In the genomic region with DNA sequence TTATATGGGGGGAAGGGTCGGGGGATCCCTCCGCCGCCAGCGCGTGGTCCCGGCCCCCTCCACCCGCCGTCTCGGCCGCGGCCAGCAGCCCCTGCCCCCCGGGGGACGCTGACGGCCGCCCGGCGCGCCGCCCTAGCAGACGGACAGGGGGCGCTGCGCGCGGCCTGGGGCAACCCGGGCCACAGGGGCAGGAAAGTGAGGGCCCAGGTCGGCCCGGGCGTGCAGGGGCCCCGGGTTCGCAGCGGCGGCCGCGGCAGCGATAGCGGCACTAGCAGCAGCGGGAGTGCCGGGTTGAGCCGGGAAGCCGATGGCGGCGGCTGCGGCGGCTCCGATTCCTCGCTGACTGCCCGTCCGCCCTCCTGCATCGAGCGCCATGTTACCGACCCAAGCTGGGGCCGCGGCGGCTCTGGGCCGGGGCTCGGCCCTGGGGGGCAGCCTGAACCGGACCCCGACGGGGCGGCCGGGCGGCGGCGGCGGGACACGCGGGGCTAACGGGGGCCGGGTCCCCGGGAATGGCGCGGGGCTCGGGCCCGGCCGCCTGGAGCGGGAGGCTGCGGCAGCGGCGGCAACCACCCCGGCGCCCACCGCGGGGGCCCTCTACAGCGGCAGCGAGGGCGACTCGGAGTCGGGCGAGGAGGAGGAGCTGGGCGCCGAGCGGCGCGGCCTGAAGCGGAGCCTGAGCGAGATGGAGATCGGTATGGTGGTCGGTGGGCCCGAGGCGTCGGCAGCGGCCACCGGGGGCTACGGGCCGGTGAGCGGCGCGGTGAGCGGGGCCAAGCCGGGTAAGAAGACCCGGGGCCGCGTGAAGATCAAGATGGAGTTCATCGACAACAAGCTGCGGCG, we compare ENCODE assay signal across 1 cellular context.
TF ChIP-seq lines count a peak whose summit lies in the region.

No MANE protein-coding gene starts in this region.

TF ChIP-seq in K562, 482 proteins besides CTCF, POLR2A, EP300 and RAD21 (continued from another document and continues in another):
- TF ChIP-seq, protein P1, sequence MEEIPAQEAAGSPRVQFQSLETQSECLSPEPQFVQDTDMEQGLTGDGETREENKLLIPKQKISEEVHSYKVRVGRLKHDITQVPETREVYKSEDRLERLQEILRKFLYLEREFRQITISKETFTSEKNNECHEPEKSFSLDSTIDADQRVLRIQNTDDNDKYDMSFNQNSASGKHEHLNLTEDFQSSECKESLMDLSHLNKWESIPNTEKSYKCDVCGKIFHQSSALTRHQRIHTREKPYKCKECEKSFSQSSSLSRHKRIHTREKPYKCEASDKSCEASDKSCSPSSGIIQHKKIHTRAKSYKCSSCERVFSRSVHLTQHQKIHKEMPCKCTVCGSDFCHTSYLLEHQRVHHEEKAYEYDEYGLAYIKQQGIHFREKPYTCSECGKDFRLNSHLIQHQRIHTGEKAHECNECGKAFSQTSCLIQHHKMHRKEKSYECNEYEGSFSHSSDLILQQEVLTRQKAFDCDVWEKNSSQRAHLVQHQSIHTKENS (CRISPR knock-in tag; IDR thresholded peaks at IDR 0.05): no peak
- TF ChIP-seq ZNF184 (CRISPR knock-in tag; IDR thresholded peaks at IDR 0.05): no peak
- TF ChIP-seq RBFOX2 (IDR thresholded peaks at IDR 0.05; ENCODE audit: low read depth, low read length): peak; percentile 91
- TF ChIP-seq ZNF282 (CRISPR knock-in tag; IDR thresholded peaks at IDR 0.05): no peak; the same call in 1 of the 2 replicates
- no peak for TF ChIP-seq ZNF778 (CRISPR knock-in tag; IDR thresholded peaks at IDR 0.05)
- TF ChIP-seq KDM2B (CRISPR knock-in tag; IDR thresholded peaks at IDR 0.05): peak; percentile 82; the same call in 1 of the 2 replicates
- no peak for TF ChIP-seq CAMTA2 (CRISPR knock-in tag; conservative IDR thresholded peaks at IDR 0.05)
- no peak for TF ChIP-seq CBX5 (IDR thresholded peaks at IDR 0.05; ENCODE audit: borderline replicate concordance, low read depth)
- peak; percentile 6 for TF ChIP-seq POLR2B (IDR thresholded peaks at IDR 0.05; ENCODE audit: low read depth, partially characterized antibody)
- no peak for TF ChIP-seq ZNF444 (CRISPR knock-in tag; IDR thresholded peaks at IDR 0.05)
- TF ChIP-seq MTA2 (IDR thresholded peaks at IDR 0.05; ENCODE audit: low read depth): no peak
- peak; percentile 15; the same call in 1 of the 2 replicates for TF ChIP-seq PML (IDR thresholded peaks at IDR 0.05; ENCODE audit: low read length)
- no peak for TF ChIP-seq MIER1 (IDR thresholded peaks at IDR 0.05; ENCODE audit: low read depth)
- no peak for TF ChIP-seq ZNF707 (CRISPR knock-in tag; conservative IDR thresholded peaks at IDR 0.05)
- TF ChIP-seq THRAP3 (IDR thresholded peaks at IDR 0.05; ENCODE audit: borderline replicate concordance): no peak
- TF ChIP-seq RFX7 (CRISPR knock-in tag; IDR thresholded peaks at IDR 0.05): no peak
- TF ChIP-seq SMARCA4 (IDR thresholded peaks at IDR 0.05): no peak
- TF ChIP-seq, protein P2, sequence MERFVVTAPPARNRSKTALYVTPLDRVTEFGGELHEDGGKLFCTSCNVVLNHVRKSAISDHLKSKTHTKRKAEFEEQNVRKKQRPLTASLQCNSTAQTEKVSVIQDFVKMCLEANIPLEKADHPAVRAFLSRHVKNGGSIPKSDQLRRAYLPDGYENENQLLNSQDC (CRISPR knock-in tag; IDR thresholded peaks at IDR 0.05): peak; percentile 77; the same call in 1 of the 2 replicates
- TF ChIP-seq ZNF75A (CRISPR knock-in tag; IDR thresholded peaks at IDR 0.05): no peak
- TF ChIP-seq, protein P3, sequence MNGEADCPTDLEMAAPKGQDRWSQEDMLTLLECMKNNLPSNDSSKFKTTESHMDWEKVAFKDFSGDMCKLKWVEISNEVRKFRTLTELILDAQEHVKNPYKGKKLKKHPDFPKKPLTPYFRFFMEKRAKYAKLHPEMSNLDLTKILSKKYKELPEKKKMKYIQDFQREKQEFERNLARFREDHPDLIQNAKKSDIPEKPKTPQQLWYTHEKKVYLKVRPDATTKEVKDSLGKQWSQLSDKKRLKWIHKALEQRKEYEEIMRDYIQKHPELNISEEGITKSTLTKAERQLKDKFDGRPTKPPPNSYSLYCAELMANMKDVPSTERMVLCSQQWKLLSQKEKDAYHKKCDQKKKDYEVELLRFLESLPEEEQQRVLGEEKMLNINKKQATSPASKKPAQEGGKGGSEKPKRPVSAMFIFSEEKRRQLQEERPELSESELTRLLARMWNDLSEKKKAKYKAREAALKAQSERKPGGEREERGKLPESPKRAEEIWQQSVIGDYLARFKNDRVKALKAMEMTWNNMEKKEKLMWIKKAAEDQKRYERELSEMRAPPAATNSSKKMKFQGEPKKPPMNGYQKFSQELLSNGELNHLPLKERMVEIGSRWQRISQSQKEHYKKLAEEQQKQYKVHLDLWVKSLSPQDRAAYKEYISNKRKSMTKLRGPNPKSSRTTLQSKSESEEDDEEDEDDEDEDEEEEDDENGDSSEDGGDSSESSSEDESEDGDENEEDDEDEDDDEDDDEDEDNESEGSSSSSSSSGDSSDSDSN (IDR thresholded peaks at IDR 0.05; ENCODE audit: borderline replicate concordance in 1 of 2, low read depth in 2 of 2, low read length in 2 of 2): peak; percentile 90 to 94
- TF ChIP-seq, protein P4, sequence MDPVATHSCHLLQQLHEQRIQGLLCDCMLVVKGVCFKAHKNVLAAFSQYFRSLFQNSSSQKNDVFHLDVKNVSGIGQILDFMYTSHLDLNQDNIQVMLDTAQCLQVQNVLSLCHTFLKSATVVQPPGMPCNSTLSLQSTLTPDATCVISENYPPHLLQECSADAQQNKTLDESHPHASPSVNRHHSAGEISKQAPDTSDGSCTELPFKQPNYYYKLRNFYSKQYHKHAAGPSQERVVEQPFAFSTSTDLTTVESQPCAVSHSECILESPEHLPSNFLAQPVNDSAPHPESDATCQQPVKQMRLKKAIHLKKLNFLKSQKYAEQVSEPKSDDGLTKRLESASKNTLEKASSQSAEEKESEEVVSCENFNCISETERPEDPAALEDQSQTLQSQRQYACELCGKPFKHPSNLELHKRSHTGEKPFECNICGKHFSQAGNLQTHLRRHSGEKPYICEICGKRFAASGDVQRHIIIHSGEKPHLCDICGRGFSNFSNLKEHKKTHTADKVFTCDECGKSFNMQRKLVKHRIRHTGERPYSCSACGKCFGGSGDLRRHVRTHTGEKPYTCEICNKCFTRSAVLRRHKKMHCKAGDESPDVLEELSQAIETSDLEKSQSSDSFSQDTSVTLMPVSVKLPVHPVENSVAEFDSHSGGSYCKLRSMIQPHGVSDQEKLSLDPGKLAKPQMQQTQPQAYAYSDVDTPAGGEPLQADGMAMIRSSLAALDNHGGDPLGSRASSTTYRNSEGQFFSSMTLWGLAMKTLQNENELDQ (CRISPR knock-in tag; IDR thresholded peaks at IDR 0.05; ENCODE audit: borderline replicate concordance): no peak
- TF ChIP-seq, protein P5, sequence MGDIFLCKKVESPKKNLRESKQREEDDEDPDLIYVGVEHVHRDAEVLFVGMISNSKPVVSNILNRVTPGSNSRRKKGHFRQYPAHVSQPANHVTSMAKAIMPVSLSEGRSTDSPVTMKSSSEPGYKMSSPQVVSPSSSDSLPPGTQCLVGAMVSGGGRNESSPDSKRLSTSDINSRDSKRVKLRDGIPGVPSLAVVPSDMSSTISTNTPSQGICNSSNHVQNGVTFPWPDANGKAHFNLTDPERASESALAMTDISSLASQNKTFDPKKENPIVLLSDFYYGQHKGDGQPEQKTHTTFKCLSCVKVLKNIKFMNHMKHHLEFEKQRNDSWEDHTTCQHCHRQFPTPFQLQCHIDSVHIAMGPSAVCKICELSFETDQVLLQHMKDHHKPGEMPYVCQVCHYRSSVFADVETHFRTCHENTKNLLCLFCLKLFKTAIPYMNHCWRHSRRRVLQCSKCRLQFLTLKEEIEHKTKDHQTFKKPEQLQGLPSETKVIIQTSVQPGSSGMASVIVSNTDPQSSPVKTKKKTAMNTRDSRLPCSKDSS (IDR thresholded peaks at IDR 0.05; ENCODE audit: low read depth, partially characterized antibody): no peak
- TF ChIP-seq, protein P6, sequence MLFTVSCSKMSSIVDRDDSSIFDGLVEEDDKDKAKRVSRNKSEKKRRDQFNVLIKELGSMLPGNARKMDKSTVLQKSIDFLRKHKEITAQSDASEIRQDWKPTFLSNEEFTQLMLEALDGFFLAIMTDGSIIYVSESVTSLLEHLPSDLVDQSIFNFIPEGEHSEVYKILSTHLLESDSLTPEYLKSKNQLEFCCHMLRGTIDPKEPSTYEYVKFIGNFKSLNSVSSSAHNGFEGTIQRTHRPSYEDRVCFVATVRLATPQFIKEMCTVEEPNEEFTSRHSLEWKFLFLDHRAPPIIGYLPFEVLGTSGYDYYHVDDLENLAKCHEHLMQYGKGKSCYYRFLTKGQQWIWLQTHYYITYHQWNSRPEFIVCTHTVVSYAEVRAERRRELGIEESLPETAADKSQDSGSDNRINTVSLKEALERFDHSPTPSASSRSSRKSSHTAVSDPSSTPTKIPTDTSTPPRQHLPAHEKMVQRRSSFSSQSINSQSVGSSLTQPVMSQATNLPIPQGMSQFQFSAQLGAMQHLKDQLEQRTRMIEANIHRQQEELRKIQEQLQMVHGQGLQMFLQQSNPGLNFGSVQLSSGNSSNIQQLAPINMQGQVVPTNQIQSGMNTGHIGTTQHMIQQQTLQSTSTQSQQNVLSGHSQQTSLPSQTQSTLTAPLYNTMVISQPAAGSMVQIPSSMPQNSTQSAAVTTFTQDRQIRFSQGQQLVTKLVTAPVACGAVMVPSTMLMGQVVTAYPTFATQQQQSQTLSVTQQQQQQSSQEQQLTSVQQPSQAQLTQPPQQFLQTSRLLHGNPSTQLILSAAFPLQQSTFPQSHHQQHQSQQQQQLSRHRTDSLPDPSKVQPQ (CRISPR knock-in tag; IDR thresholded peaks at IDR 0.05; ENCODE audit: borderline replicate concordance): no peak
- TF ChIP-seq PHB (CRISPR knock-in tag; IDR thresholded peaks at IDR 0.05): no peak
- no peak for TF ChIP-seq HDAC1 (IDR thresholded peaks at IDR 0.05)
- peak; percentile 17; the same call in 1 of the 2 replicates for TF ChIP-seq SUPT5H (IDR thresholded peaks at IDR 0.05)
- TF ChIP-seq, protein P7, sequence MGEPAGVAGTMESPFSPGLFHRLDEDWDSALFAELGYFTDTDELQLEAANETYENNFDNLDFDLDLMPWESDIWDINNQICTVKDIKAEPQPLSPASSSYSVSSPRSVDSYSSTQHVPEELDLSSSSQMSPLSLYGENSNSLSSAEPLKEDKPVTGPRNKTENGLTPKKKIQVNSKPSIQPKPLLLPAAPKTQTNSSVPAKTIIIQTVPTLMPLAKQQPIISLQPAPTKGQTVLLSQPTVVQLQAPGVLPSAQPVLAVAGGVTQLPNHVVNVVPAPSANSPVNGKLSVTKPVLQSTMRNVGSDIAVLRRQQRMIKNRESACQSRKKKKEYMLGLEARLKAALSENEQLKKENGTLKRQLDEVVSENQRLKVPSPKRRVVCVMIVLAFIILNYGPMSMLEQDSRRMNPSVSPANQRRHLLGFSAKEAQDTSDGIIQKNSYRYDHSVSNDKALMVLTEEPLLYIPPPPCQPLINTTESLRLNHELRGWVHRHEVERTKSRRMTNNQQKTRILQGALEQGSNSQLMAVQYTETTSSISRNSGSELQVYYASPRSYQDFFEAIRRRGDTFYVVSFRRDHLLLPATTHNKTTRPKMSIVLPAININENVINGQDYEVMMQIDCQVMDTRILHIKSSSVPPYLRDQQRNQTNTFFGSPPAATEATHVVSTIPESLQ (CRISPR knock-in tag; IDR thresholded peaks at IDR 0.05): no peak
- TF ChIP-seq CHD4 (IDR thresholded peaks at IDR 0.05; ENCODE audit: insufficient read depth, insufficient replicate concordance, low read depth, low read length, poor library complexity, severe bottlenecking): no peak
- peak; percentile 71 for TF ChIP-seq SIN3B (IDR thresholded peaks at IDR 0.05; ENCODE audit: low read depth)
- TF ChIP-seq, protein P8, sequence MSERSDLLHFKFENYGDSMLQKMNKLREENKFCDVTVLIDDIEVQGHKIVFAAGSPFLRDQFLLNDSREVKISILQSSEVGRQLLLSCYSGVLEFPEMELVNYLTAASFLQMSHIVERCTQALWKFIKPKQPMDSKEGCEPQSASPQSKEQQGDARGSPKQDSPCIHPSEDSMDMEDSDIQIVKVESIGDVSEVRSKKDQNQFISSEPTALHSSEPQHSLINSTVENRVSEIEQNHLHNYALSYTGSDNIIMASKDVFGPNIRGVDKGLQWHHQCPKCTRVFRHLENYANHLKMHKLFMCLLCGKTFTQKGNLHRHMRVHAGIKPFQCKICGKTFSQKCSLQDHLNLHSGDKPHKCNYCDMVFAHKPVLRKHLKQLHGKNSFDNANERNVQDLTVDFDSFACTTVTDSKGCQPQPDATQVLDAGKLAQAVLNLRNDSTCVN (CRISPR knock-in tag; IDR thresholded peaks at IDR 0.05): no peak
- peak; percentile 77 for TF ChIP-seq CHD1 (IDR thresholded peaks at IDR 0.05; ENCODE audit: low read length)
- TF ChIP-seq ZNF316 (IDR thresholded peaks at IDR 0.05): no peak
- TF ChIP-seq ELF2 (CRISPR knock-in tag; IDR thresholded peaks at IDR 0.05): no peak; the same call in 1 of the 2 replicates
- no peak for TF ChIP-seq TAF7 (tag; IDR thresholded peaks at IDR 0.05)
- no peak for TF ChIP-seq SMAD3 (CRISPR knock-in tag; conservative IDR thresholded peaks at IDR 0.05)
- TF ChIP-seq, protein P9, sequence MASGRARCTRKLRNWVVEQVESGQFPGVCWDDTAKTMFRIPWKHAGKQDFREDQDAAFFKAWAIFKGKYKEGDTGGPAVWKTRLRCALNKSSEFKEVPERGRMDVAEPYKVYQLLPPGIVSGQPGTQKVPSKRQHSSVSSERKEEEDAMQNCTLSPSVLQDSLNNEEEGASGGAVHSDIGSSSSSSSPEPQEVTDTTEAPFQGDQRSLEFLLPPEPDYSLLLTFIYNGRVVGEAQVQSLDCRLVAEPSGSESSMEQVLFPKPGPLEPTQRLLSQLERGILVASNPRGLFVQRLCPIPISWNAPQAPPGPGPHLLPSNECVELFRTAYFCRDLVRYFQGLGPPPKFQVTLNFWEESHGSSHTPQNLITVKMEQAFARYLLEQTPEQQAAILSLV (tag; IDR thresholded peaks at IDR 0.05): no peak
- TF ChIP-seq RHOXF2B (CRISPR knock-in tag; conservative IDR thresholded peaks at IDR 0.05): no peak
- TF ChIP-seq PURB (CRISPR knock-in tag; IDR thresholded peaks at IDR 0.05; ENCODE audit: low read depth): no peak
- no peak for TF ChIP-seq MAFG (tag; conservative IDR thresholded peaks at IDR 0.05)
- TF ChIP-seq NFIX (CRISPR knock-in tag; IDR thresholded peaks at IDR 0.05; ENCODE audit: low read depth): no peak
- TF ChIP-seq LCOR (CRISPR knock-in tag; IDR thresholded peaks at IDR 0.05): peak; percentile 16; the same call in 1 of the 2 replicates
- peak; percentile 68 for TF ChIP-seq ZNF431 (CRISPR knock-in tag; IDR thresholded peaks at IDR 0.05)
- TF ChIP-seq YY1 (IDR thresholded peaks at IDR 0.05; ENCODE audit: borderline replicate concordance in 1 of 3, control insufficient read depth in 1 of 3, extremely low read depth in 1 of 3, insufficient read depth in 3 of 3, insufficient read length in 1 of 3, insufficient replicate concordance in 2 of 3, low read depth in 1 of 3, low read length in 2 of 3): peak; percentile 29 to 84 (median 82)
- no peak for TF ChIP-seq EZH2 (IDR thresholded peaks at IDR 0.05; ENCODE audit: borderline replicate concordance, low read depth, low read length)
- TF ChIP-seq, protein P10, sequence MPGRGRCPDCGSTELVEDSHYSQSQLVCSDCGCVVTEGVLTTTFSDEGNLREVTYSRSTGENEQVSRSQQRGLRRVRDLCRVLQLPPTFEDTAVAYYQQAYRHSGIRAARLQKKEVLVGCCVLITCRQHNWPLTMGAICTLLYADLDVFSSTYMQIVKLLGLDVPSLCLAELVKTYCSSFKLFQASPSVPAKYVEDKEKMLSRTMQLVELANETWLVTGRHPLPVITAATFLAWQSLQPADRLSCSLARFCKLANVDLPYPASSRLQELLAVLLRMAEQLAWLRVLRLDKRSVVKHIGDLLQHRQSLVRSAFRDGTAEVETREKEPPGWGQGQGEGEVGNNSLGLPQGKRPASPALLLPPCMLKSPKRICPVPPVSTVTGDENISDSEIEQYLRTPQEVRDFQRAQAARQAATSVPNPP (IDR thresholded peaks at IDR 0.05; ENCODE audit: borderline replicate concordance, insufficient read depth, insufficient read length): no peak
- no peak for TF ChIP-seq IRF2 (CRISPR knock-in tag; IDR thresholded peaks at IDR 0.05)
- no peak for TF ChIP-seq HLTF (IDR thresholded peaks at IDR 0.05)
- peak; percentile 56; the same call in 1 of the 2 replicates for TF ChIP-seq RNF2 (IDR thresholded peaks at IDR 0.05)
- no peak for TF ChIP-seq ZNF140 (CRISPR knock-in tag; IDR thresholded peaks at IDR 0.05)
